Comparison of ENCODE assay signal across 8 cellular contexts in genomic region chr5:43037929-43038510, GRCh38. TPM values are rescaled to one million over a fixed set of nuclear protein-coding genes. Genes with fewer than 3 reads are reported as not detected.
DNase-seq lines count a peak whose midpoint lies in the region; ATAC-seq and TF ChIP-seq lines count a peak whose summit lies in the region.

No MANE protein-coding gene starts in this region.

- CTCF ChIA-PET in activated CD8-positive, alpha-beta memory T cell treated with anti-CD3 and anti-CD28 coated beads, Interleukin-2, amount 10 ng/mL, durations not matched to agents 7 days and 5 days (lab: Charles Lee) = interaction anchor here (0.9 to 9.7 kb wide), 11 partner anchors 8 to 130 kb away, joined by 3 to 165 read pairs (median 6); no protein-coding TSS in a partner anchor

- intact Hi-C loops in upper lobe of right lung (cut with DNase I) = no loop called here

- H3K27ac ChIP-seq in upper lobe of right lung = peak overlapping the region; percentile 100

- H3K4me1 Mint-ChIP-seq in activated CD8-positive, alpha-beta memory T cell treated with anti-CD3 and anti-CD28 coated beads, Interleukin-2, amount 10 ng/mL, durations not matched to agents 7 days and 5 days = peaks cover 48% of the 10 kb centered on the region

- no peaks in the 10 kb centered on the region for H3K9me3 Mint-ChIP-seq in activated CD8-positive, alpha-beta memory T cell treated with anti-CD3 and anti-CD28 coated beads, Interleukin-2, amount 10 ng/mL, durations not matched to agents 7 days and 5 days (ENCODE audit: low read depth)

- H3K4me3 ChIP-seq in MG63 (peak overlapping the region; percentile 63), adipocyte (ENCODE audit: low read length) (peak overlapping the region; percentile 72), upper lobe of right lung (peak overlapping the region; percentile 73)

- H3K9ac ChIP-seq in adipocyte (ENCODE audit: low read length) = peak overlapping the region; percentile 72

- H3K27ac Mint-ChIP-seq in activated CD8-positive, alpha-beta memory T cell treated with anti-CD3 and anti-CD28 coated beads, Interleukin-2, amount 10 ng/mL, durations not matched to agents 7 days and 5 days = peak overlapping the region; percentile 100

- no peaks in the 10 kb centered on the region for H3K36me3 ChIP-seq in MG63
- H3K36me3 ChIP-seq in adipocyte (ENCODE audit: control insufficient read depth, insufficient read depth, low read length, severe bottlenecking) = no peaks in the 10 kb centered on the region
- no peaks in the 10 kb centered on the region for H3K36me3 ChIP-seq in upper lobe of right lung

- no peaks in the 10 kb centered on the region for H3K9me3 ChIP-seq in MG63
- H3K9me3 ChIP-seq in adipocyte (ENCODE audit: control insufficient read depth, low read length) = no peaks in the 10 kb centered on the region
- H3K9me3 ChIP-seq in upper lobe of right lung = no peaks in the 10 kb centered on the region

- ATAC-seq in activated CD8-positive, alpha-beta memory T cell treated with anti-CD3 and anti-CD28 coated beads, Interleukin-2, amount 10 ng/mL, durations not matched to agents 7 days and 5 days = peak; percentile 38
- ATAC-seq in upper lobe of right lung (peak; percentile 6), GM19328 (IDR thresholded peaks at IDR 0.05; ENCODE audit: unreplicated experiment) (no peak)

- peak; percentile 78 for DNase-seq in activated CD8-positive, alpha-beta memory T cell treated with anti-CD3 and anti-CD28 coated beads, Interleukin-2, amount 10 ng/mL, durations not matched to agents 7 days and 5 days
- DNase-seq in activated CD8-positive, alpha-beta memory T cell treated with anti-CD3 and anti-CD28 coated beads, Interleukin-2, amount 50 U/mL, for 4 hours = no peak
- DNase-seq in MG63 = no peak
- DNase-seq in adipocyte (ENCODE audit: low read depth) = peak; percentile 88
- peak; percentile 73 for DNase-seq in kidney tubule cell (ENCODE audit: low spot score)
- no peak for DNase-seq in upper lobe of right lung
- no peak for DNase-seq in NCI-H1105 (lab: John Stamatoyannopoulos, UW)

- H3K4me1 ChIP-seq in adipocyte (ENCODE audit: control insufficient read depth, insufficient read depth, low read length) (peaks cover 28% of the 10 kb centered on the region), upper lobe of right lung (no peaks in the 10 kb centered on the region)

- H3K27me3 Mint-ChIP-seq in activated CD8-positive, alpha-beta memory T cell treated with anti-CD3 and anti-CD28 coated beads, Interleukin-2, amount 10 ng/mL, durations not matched to agents 7 days and 5 days = no peaks in the 10 kb centered on the region

- no peak for TF ChIP-seq CTCF in upper lobe of right lung (IDR thresholded peaks at IDR 0.05)

- H3K27me3 ChIP-seq in MG63 (no peaks in the 10 kb centered on the region), adipocyte (replicated peaks; ENCODE audit: control insufficient read depth, insufficient read depth, low read length) (no peaks in the 10 kb centered on the region), upper lobe of right lung (peaks cover 28% of the 10 kb centered on the region)

- peaks cover 12% of the 10 kb centered on the region for H3K36me3 Mint-ChIP-seq in activated CD8-positive, alpha-beta memory T cell treated with anti-CD3 and anti-CD28 coated beads, Interleukin-2, amount 10 ng/mL, durations not matched to agents 7 days and 5 days

- H3K4me3 Mint-ChIP-seq in activated CD8-positive, alpha-beta memory T cell treated with anti-CD3 and anti-CD28 coated beads, Interleukin-2, amount 10 ng/mL, durations not matched to agents 7 days and 5 days = peak overlapping the region; percentile 94

RNA-seq across cellular contexts. Expression of gene ANXA2R, which starts 2.1 kb away (rescaled TPM):
- total RNA-seq in activated CD8-positive, alpha-beta memory T cell treated with anti-CD3 and anti-CD28 coated beads, Interleukin-2, amount 10 ng/mL, durations not matched to agents 7 days and 5 days = 10 to 100 TPM; 14.5 to 32.0 TPM
- total RNA-seq in MG63 (2014; rRNA removed; shearing (Covaris generic); ENCODE audit: low replicate concordance) = 0.12 and 4.3 TPM in 2 replicates
- 4.8 TPM for total RNA-seq in upper lobe of right lung

Comparison
In these comparisons a context has a peak if more than half of its experiments do, and no peak if none do; other contexts are left out.
1. DNase-seq: peak in activated CD8-positive, alpha-beta memory T cell treated with anti-CD3 and anti-CD28 coated beads, Interleukin-2, amount 10 ng/mL, durations not matched to agents 7 days and 5 days (single experiment), adipocyte (single experiment) and kidney tubule cell (single experiment); none in activated CD8-positive, alpha-beta memory T cell treated with anti-CD3 and anti-CD28 coated beads, Interleukin-2, amount 50 U/mL, for 4 hours (single experiment), MG63 (single experiment), upper lobe of right lung (single experiment) and NCI-H1105 (single experiment).
2. Peak in every context shown above with its lines, with median percentiles within 50 percentile points of each other: H3K4me3 ChIP-seq.